Comparison of ENCODE assay signal across 23 cellular contexts in genomic region chr15:23801881-23802280, GRCh38.
DNase-seq lines count a peak whose midpoint lies in the region; ATAC-seq and TF ChIP-seq lines count a peak whose summit lies in the region.
"Had no signal": no experiment of that assay in that cellular context is flagged by ENCODE, and none has a peak within 500 bp of the region (broad histone marks: within the 10 kb centered on the region; RNA-seq: fewer than 3 reads in every experiment).

No MANE protein-coding gene starts in this region.

- TF ChIP-seq POLR2A in upper lobe of left lung (IDR thresholded peaks at IDR 0.05): no peak

- no peaks in the 10 kb centered on the region for H3K27me3 ChIP-seq in lung (ENCODE audit: control insufficient read depth, insufficient read depth)
- H3K27me3 ChIP-seq in upper lobe of left lung: no peaks in the 10 kb centered on the region
- H3K27me3 ChIP-seq in SK-N-SH (ENCODE audit: insufficient read depth): no peaks in the 10 kb centered on the region
- H3K27me3 ChIP-seq: BLaER1 had no signal

- no peak overlapping the region for H3K4me2 ChIP-seq in SK-N-SH
- H3K4me2 ChIP-seq: BLaER1, GM23338 had no signal

- H3K4me1 ChIP-seq in HEK293 (ENCODE audit: control insufficient read depth, insufficient read depth, low read length) (no peaks in the 10 kb centered on the region), lung (ENCODE audit: control insufficient read depth in 2 of 2, insufficient read depth in 2 of 2, low read length in 2 of 2) (no peaks in the 10 kb centered on the region), upper lobe of left lung (no peaks in the 10 kb centered on the region), SK-N-SH (ENCODE audit: control insufficient read depth in 1 of 2, insufficient read depth in 2 of 2, low read depth in 1 of 2, low read length in 1 of 2) (no peaks in the 10 kb centered on the region)
- H3K4me1 ChIP-seq: Caco-2 had no signal

- CTCF ChIA-PET in HEK293 (lab: Yijun Ruan, JAX) (no interaction called here), SK-N-SH (lab: Yijun Ruan, JAX) (no interaction called here)

- no peaks in the 10 kb centered on the region for H3K4me1 Mint-ChIP-seq in chondrocyte (ENCODE audit: low read depth)
- H3K4me1 Mint-ChIP-seq: B cell; CD4-positive, CD25-positive, alpha-beta regulatory T cell; GM23338 had no signal

- no peak overlapping the region for H3K27ac Mint-ChIP-seq in chondrocyte (ENCODE audit: unreplicated experiment)
- H3K27ac Mint-ChIP-seq: B cell; CD4-positive, CD25-positive, alpha-beta regulatory T cell; CD8-positive, alpha-beta T cell; GM23338; H9 had no signal

- no peaks in the 10 kb centered on the region for H3F3A ChIP-seq in SK-N-SH (replicated peaks; ENCODE audit: insufficient read depth)

- ATAC-seq in lung (ENCODE audit: insufficient read depth, low FRiP score) (peak; percentile 47), upper lobe of left lung (ENCODE audit: low FRiP score in 2 of 2) (peak; percentile 58 to 72), GM21717 (IDR thresholded peaks at IDR 0.05; ENCODE audit: unreplicated experiment) (no peak)
- ATAC-seq: CD8-positive, alpha-beta T cell; GM12878; GM23338; HCT116 had no signal

- peaks cover 1% of the 10 kb centered on the region for H3K36me3 Mint-ChIP-seq in chondrocyte (ENCODE audit: low read depth)
- H3K36me3 Mint-ChIP-seq: CD4-positive, CD25-positive, alpha-beta regulatory T cell; CD8-positive, alpha-beta T cell had no signal

- H3K27me3 Mint-ChIP-seq in chondrocyte (ENCODE audit: low read depth): no peaks in the 10 kb centered on the region
- H3K27me3 Mint-ChIP-seq: B cell; CD4-positive, CD25-positive, alpha-beta regulatory T cell had no signal

- peak; percentile 63 for DNase-seq in NCI-H2029 treated with DMSO at 0.1 percent for 48 hours (lab: John Stamatoyannopoulos, UW)
- no peak for DNase-seq in lung (ENCODE audit: low spot score)
- DNase-seq in upper lobe of left lung: peak in 1 of 2 donors; percentile 38
- DNase-seq in chondrocyte (ENCODE audit: low spot score): no peak
- no peak for DNase-seq in SK-N-SH
- DNase-seq in amygdala (lab: John Stamatoyannopoulos, UW): no peak
- DNase-seq: Caco-2; CD4-positive, CD25-positive, alpha-beta regulatory T cell; CD8-positive, alpha-beta T cell; DMS153; DMS79; EL; GDM1; H9 had no signal

- no peaks in the 10 kb centered on the region for H3K9me2 ChIP-seq in SK-N-SH

- no peak overlapping the region for H2AFZ ChIP-seq in SK-N-SH (ENCODE audit: low read depth)
- H2AFZ ChIP-seq: GM23338 had no signal

- TF ChIP-seq CTCF in HEK293 (tag by site-specific recombination; IDR thresholded peaks at IDR 0.05): no peak
- TF ChIP-seq CTCF in lung (IDR thresholded peaks at IDR 0.05; ENCODE audit: control extremely low read depth, extremely low read depth): no peak
- TF ChIP-seq CTCF in upper lobe of left lung (IDR thresholded peaks at IDR 0.05): no peak
- TF ChIP-seq CTCF in chondrocyte (IDR thresholded peaks at IDR 0.05): no peak
- TF ChIP-seq CTCF in SK-N-SH (IDR thresholded peaks at IDR 0.05): no peak

- H3K9ac ChIP-seq in SK-N-SH: no peak overlapping the region
- H3K9ac ChIP-seq: BLaER1 had no signal

- H3K9me3 Mint-ChIP-seq in chondrocyte (ENCODE audit: low read depth): peaks cover 50% of the 10 kb centered on the region

- H3K4me3 ChIP-seq in HEK293 (ENCODE audit: low read depth, low read length) (no peak overlapping the region), lung (no peak overlapping the region), upper lobe of left lung (no peak overlapping the region), SK-N-SH (ENCODE audit: low read depth in 2 of 2, low read length in 1 of 2) (no peak overlapping the region)
- H3K4me3 ChIP-seq: BLaER1, GM12878, GM23338 had no signal

- POLR2A ChIA-PET in HEK293 (lab: Yijun Ruan, JAX): no interaction called here
- POLR2A ChIA-PET in SK-N-SH (lab: Yijun Ruan, JAX): no interaction called here

- TF ChIP-seq RAD21 in SK-N-SH (IDR thresholded peaks at IDR 0.05; ENCODE audit: low read length): no peak

- H3K27ac ChIP-seq in HEK293 (ENCODE audit: extremely low read depth, low read depth, low read length): no peak overlapping the region
- no peak overlapping the region for H3K27ac ChIP-seq in lung (ENCODE audit: low read depth in 1 of 2, low read length in 1 of 2)
- no peak overlapping the region for H3K27ac ChIP-seq in upper lobe of left lung
- H3K27ac ChIP-seq in SK-N-SH (ENCODE audit: low read depth in 2 of 2, low read length in 1 of 2): no peak overlapping the region
- H3K27ac ChIP-seq: 22Rv1, BLaER1, C4-2B had no signal

- H3K4me3 Mint-ChIP-seq in chondrocyte (ENCODE audit: unreplicated experiment): no peak overlapping the region
- H3K4me3 Mint-ChIP-seq: B cell; CD4-positive, CD25-positive, alpha-beta regulatory T cell; CD8-positive, alpha-beta T cell; GM23338; H9 had no signal

- H4K20me1 ChIP-seq in SK-N-SH (ENCODE audit: insufficient read depth): no peaks in the 10 kb centered on the region
- H4K20me1 ChIP-seq: BLaER1 had no signal

- H3K9me3 ChIP-seq in HEK293 (ENCODE audit: control insufficient read depth, insufficient read depth, low read depth, low read length) (no peaks in the 10 kb centered on the region), lung (ENCODE audit: control insufficient read depth in 2 of 2, insufficient read depth in 1 of 2, low read length in 1 of 2) (peaks cover 0 to 2% of the 10 kb centered on the region in 2 donors), upper lobe of left lung (no peaks in the 10 kb centered on the region), SK-N-SH (no peaks in the 10 kb centered on the region)
- H3K9me3 ChIP-seq: Caco-2 had no signal

- TF ChIP-seq EP300 in upper lobe of left lung (IDR thresholded peaks at IDR 0.05) (peak in 1 of 4 donors; percentile 14), SK-N-SH (IDR thresholded peaks at IDR 0.05; ENCODE audit: borderline replicate concordance in 1 of 2, low read depth in 1 of 2, low read length in 1 of 2) (no peak)

- H3K79me2 ChIP-seq in SK-N-SH (ENCODE audit: insufficient read depth): no peaks in the 10 kb centered on the region

- WGBS in lung, 2 donors: 55 to 64% methylated on average over 2 of the region's 2 CpGs
- 47 to 54% methylated on average over 2 of the region's 2 CpGs for WGBS in upper lobe of left lung, 2 donors
- WGBS in SK-N-SH (ENCODE audit: low lambda C conversion rate): 0% methylated on average over 2 of the region's 2 CpGs

- H3K36me3 ChIP-seq in HEK293 (ENCODE audit: control insufficient read depth in 2 of 2, insufficient read depth in 1 of 2, low read length in 2 of 2) (no peaks in the 10 kb centered on the region), lung (ENCODE audit: control insufficient read depth in 2 of 2, insufficient read depth in 2 of 2, low read length in 2 of 2) (no peaks in the 10 kb centered on the region), upper lobe of left lung (no peaks in the 10 kb centered on the region), SK-N-SH (replicated peaks in 1 of 2; ENCODE audit: control insufficient read depth in 1 of 2, insufficient read depth in 2 of 2, low read length in 1 of 2) (no peaks in the 10 kb centered on the region)
- H3K36me3 ChIP-seq: BLaER1 had no signal

TF ChIP-seq in HEK293, 187 proteins besides CTCF, POLR2A, EP300 and RAD21:
- no peak for TF ChIP-seq PRDM1 (tag by site-specific recombination; IDR thresholded peaks at IDR 0.05)
- TF ChIP-seq ZNF544 (tag by site-specific recombination; IDR thresholded peaks at IDR 0.05): no peak
- TF ChIP-seq ZNF311 (tag by site-specific recombination; IDR thresholded peaks at IDR 0.05; ENCODE audit: borderline replicate concordance): no peak
- TF ChIP-seq YY2 (tag by site-specific recombination; IDR thresholded peaks at IDR 0.05): no peak
- TF ChIP-seq PRDM6 (tag by site-specific recombination; IDR thresholded peaks at IDR 0.05): no peak
- TF ChIP-seq ZNF335 (tag by site-specific recombination; conservative IDR thresholded peaks at IDR 0.05): no peak
- no peak for TF ChIP-seq HOXA7 (CRISPR knock-in tag; IDR thresholded peaks at IDR 0.05; ENCODE audit: borderline replicate concordance)
- TF ChIP-seq SCRT2 (tag by site-specific recombination; IDR thresholded peaks at IDR 0.05): 0 out of 2 replicates have a peak, but pooled peaks have one; percentile 10

TF ChIP-seq in SK-N-SH, 30 proteins besides CTCF, POLR2A, EP300 and RAD21:
- TF ChIP-seq ELF1 (IDR thresholded peaks at IDR 0.05): no peak
- TF ChIP-seq USF2 (IDR thresholded peaks at IDR 0.05; ENCODE audit: borderline replicate concordance, low read depth, low read length): no peak
- no peak for TF ChIP-seq JUND (IDR thresholded peaks at IDR 0.05)
- TF ChIP-seq FOXJ3 (CRISPR knock-in tag; IDR thresholded peaks at IDR 0.05): no peak
- TF ChIP-seq NRF1 (IDR thresholded peaks at IDR 0.05; ENCODE audit: low read depth, low read length): no peak
- TF ChIP-seq SMC3 (IDR thresholded peaks at IDR 0.05; ENCODE audit: low read depth, low read length): no peak
- TF ChIP-seq GATA2 (CRISPR knock-in tag; IDR thresholded peaks at IDR 0.05): no peak
- TF ChIP-seq FOXM1 (IDR thresholded peaks at IDR 0.05; ENCODE audit: low read depth): no peak
- no peak for TF ChIP-seq NFIC (IDR thresholded peaks at IDR 0.05; ENCODE audit: borderline replicate concordance)
- TF ChIP-seq POLR2AphosphoS5 (IDR thresholded peaks at IDR 0.05; ENCODE audit: low read depth, low read length): no peak
- no peak for TF ChIP-seq TCF12 (IDR thresholded peaks at IDR 0.05)
